Comparison of ENCODE assay signal across 34 cellular contexts in the genomic region with DNA sequence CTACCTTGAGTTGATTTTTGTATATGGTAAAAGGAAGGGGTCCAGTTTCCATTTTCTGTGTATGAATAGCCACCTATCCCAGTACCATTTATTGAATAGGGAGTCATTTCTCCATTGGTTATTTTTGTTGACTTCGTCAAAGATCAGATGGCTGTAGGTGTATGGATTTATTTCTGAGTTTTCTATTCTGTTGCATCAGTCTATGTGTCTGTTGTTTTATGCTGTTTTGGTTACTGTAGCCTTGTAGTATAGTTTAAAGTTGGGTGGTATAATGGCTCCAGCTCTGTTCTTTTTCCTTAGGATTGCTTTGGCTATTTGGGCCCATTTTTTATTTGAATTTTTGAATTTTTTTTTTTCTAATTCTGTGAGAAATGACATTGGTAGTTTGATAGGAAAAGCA.
"Had no signal": no experiment of that assay in that cellular context is flagged by ENCODE, and none has a peak within 500 bp of the region (broad histone marks: within the 10 kb centered on the region; RNA-seq: fewer than 3 reads in every experiment).

No MANE protein-coding gene starts in this region.

- DNase-seq: Karpas-422, Kasumi-1, MG63, MM.1S, MV-4-11, NCI-H1048, NCI-H1092, NCI-H1092 treated with DMSO at 0.1 percent for 48 hours, NCI-H1105, NCI-H1105 treated with DMSO at 0.1 percent for 48 hours, NCI-H1417, NCI-H1417 treated with DMSO at 0.1 percent for 48 hours, NCI-H1436, NCI-H1436 treated with DMSO at 0.1 percent for 48 hours, NCI-H146, NCI-H1694, NCI-H1694 treated with DMSO at 0.1 percent for 48 hours, NCI-H187, NCI-H187 treated with DMSO at 0.1 percent for 48 hours, NCI-H1930, NCI-H2029, NCI-H2029 treated with DMSO at 0.1 percent for 48 hours, NCI-H2081, NCI-H2081 treated with DMSO at 0.1 percent for 48 hours, NCI-H2107, NCI-H2171, NCI-H2171 treated with DMSO at 0.1 percent for 48 hours, NCI-H2227 treated with DMSO at 0.1 percent for 48 hours, NCI-H226, NCI-H345, NCI-H446, NCI-H446 treated with DMSO at 0.1 percent for 48 hours, NCI-H510A treated with DMSO at 0.1 percent for 48 hours, NCI-H524 had no signal

- H3K27me3 ChIP-seq: MG63 had no signal

- H3K4me3 ChIP-seq: MG63 had no signal
